1 cellular context compared by ENCODE assay signal in the genomic region with DNA sequence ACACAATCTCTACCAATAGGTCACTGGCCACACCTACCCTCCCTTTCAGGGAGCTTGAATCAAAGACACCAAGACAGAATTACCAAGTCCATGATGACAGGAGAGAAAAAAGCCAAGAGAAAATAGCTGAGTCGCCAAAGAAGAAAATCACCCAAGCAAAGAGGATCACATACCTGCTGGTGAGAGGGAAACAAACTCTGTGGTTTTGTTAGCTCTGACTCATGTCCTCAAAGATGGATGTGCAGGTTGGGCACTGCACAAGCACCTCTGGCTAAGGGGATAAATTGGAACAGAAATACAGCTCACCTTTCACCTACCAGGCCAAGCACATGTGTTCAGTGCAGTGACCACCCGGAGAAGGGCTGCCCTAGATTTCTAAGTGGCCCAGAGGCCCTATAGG.
TF ChIP-seq lines count a peak whose summit lies in the region.

No MANE protein-coding gene starts in this region.

TF ChIP-seq in HCT116, 20 proteins besides CTCF, POLR2A, EP300 and RAD21 (continued from another document):
- TF ChIP-seq, protein P1, sequence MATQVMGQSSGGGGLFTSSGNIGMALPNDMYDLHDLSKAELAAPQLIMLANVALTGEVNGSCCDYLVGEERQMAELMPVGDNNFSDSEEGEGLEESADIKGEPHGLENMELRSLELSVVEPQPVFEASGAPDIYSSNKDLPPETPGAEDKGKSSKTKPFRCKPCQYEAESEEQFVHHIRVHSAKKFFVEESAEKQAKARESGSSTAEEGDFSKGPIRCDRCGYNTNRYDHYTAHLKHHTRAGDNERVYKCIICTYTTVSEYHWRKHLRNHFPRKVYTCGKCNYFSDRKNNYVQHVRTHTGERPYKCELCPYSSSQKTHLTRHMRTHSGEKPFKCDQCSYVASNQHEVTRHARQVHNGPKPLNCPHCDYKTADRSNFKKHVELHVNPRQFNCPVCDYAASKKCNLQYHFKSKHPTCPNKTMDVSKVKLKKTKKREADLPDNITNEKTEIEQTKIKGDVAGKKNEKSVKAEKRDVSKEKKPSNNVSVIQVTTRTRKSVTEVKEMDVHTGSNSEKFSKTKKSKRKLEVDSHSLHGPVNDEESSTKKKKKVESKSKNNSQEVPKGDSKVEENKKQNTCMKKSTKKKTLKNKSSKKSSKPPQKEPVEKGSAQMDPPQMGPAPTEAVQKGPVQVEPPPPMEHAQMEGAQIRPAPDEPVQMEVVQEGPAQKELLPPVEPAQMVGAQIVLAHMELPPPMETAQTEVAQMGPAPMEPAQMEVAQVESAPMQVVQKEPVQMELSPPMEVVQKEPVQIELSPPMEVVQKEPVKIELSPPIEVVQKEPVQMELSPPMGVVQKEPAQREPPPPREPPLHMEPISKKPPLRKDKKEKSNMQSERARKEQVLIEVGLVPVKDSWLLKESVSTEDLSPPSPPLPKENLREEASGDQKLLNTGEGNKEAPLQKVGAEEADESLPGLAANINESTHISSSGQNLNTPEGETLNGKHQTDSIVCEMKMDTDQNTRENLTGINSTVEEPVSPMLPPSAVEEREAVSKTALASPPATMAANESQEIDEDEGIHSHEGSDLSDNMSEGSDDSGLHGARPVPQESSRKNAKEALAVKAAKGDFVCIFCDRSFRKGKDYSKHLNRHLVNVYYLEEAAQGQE (IDR thresholded peaks at IDR 0.05; ENCODE audit: low read depth), result no peak
- TF ChIP-seq SP1 (IDR thresholded peaks at IDR 0.05; ENCODE audit: low read depth), result no peak
- TF ChIP-seq JUND (IDR thresholded peaks at IDR 0.05), result no peak
